Comparison of ENCODE assay signal across 10 cellular contexts in the genomic region with DNA sequence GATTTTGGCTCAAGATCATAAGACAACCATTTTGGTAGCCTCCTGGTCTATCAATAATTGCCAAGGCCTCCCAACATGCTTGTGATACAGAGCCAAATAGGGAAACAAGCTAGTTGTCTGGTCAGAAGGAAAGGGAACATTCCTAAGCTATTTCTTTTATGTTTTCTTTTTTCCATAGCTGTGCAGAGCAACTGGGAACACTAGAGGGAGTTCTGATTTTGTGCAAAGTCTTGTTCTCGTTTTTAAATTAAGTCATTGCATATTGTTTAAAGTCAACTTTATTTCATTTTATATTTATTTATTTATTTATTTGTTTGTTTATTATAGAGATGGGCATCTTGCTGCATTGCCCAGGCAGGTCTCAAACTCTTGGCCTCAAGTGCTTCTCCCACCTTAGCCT.
A peak's percentile ranks its signal among the peaks of the same experiment; 100 is the strongest.
DNase-seq lines count a peak whose midpoint lies in the region; ATAC-seq, FAIRE-seq and TF ChIP-seq lines count a peak whose summit lies in the region.
"Had no signal": no experiment of that assay in that cellular context is flagged by ENCODE, and none has a peak within 500 bp of the region (broad histone marks: within the 10 kb centered on the region; RNA-seq: fewer than 3 reads in every experiment).

No MANE protein-coding gene starts in this region.

- H3K27ac ChIP-seq in caudate nucleus (ENCODE audit: low read depth, low read length) = no peak overlapping the region
- H3K27ac ChIP-seq: prostate gland had no signal

- no peak for ATAC-seq in HG03196 (IDR thresholded peaks at IDR 0.05; ENCODE audit: unreplicated experiment)

- no peak overlapping the region for H3K4me3 Mint-ChIP-seq in mesothelial cell of epicardium
- H3K4me3 Mint-ChIP-seq: dendritic cell treated with granulocyte-macrophage colony-stimulating factor and Interleukin-4, amounts not matched to agents 40 ng/mL and 50 ng/mL, for 4 days had no signal

- TF ChIP-seq CTCF in LNCaP clone FGC (IDR thresholded peaks at IDR 0.05; ENCODE audit: control insufficient read depth, extremely low read depth, insufficient read depth) = peak; percentile 59
- TF ChIP-seq CTCF in cardiac fibroblast (IDR thresholded peaks at IDR 0.05; ENCODE audit: low read depth, low read length) = peak; percentile 40
- peak; percentile 61 for TF ChIP-seq CTCF in mesothelial cell of epicardium (IDR thresholded peaks at IDR 0.05; ENCODE audit: unreplicated experiment)

- H3K27me3 Mint-ChIP-seq in mesothelial cell of epicardium (ENCODE audit: low read depth) = no peaks in the 10 kb centered on the region
- H3K27me3 Mint-ChIP-seq: dendritic cell treated with granulocyte-macrophage colony-stimulating factor and Interleukin-4, amounts not matched to agents 40 ng/mL and 50 ng/mL, for 4 days had no signal

- DNase-seq in DMS53 treated with DMSO at 0.1 percent for 48 hours (lab: John Stamatoyannopoulos, UW; ENCODE audit: unreplicated experiment) (peak; percentile 44), LNCaP clone FGC (ENCODE audit: low read depth) (no peak), cardiac fibroblast (ENCODE audit: low read depth in 2 of 2) (peak in 1 of 2 donors; percentile 49), mesothelial cell of epicardium (ENCODE audit: low spot score in 2 of 2, unreplicated experiment in 2 of 2) (no peak), HTR-8/SVneo (ENCODE audit: insufficient read length, low spot score) (no peak), caudate nucleus (lab: John Stamatoyannopoulos, UW) (no peak)
- no peak for DNase-seq in activated CD8-positive, alpha-beta memory T cell treated with anti-CD3 and anti-CD28 coated beads for 24 hours

- FAIRE-seq in HTR-8/SVneo (lab: Jason Lieb, UNC) = no peak

- peaks cover 13% of the 10 kb centered on the region for H3K4me1 Mint-ChIP-seq in mesothelial cell of epicardium

- no peaks in the 10 kb centered on the region for H3K36me3 Mint-ChIP-seq in mesothelial cell of epicardium

- H3K27ac Mint-ChIP-seq in mesothelial cell of epicardium = peak overlapping the region; percentile 72
- H3K27ac Mint-ChIP-seq: dendritic cell treated with granulocyte-macrophage colony-stimulating factor and Interleukin-4, amounts not matched to agents 40 ng/mL and 50 ng/mL, for 4 days had no signal

- H3K9me3 Mint-ChIP-seq in mesothelial cell of epicardium = no peaks in the 10 kb centered on the region

- H3K4me3 ChIP-seq in LNCaP clone FGC (ENCODE audit: low read depth, low read length) (no peak overlapping the region), cardiac fibroblast (replicated peaks in 1 of 2; ENCODE audit: low read depth in 2 of 2, low read length in 2 of 2) (no peak overlapping the region)
- H3K4me3 ChIP-seq: prostate gland had no signal
